Comparison of ENCODE assay signal across 14 cellular contexts in the genomic region with DNA sequence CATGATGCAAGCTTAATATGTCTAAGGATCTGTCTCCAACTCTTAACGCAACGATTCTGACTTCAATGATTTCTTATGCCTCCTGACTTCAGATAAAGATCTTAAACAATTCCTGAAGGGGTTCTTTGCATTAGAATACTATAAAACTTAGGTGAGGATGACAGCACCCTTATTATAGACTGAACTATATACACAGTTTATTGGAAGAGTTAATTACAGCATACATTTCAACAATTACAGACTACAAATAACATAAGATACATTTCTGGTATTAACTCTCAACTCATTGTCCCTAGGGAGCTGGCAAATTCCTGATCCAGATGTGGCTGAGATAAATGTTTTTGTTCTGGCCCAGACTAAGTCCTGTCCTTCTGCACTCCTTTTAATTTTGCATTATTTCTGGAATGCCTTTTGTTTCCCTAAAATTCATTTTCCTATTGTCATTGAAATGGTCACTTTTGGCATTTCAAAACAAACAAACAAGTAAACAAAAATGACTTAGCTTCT.
A peak's percentile ranks its signal among the peaks of the same experiment; 100 is the strongest.
DNase-seq lines count a peak whose midpoint lies in the region; ATAC-seq and TF ChIP-seq lines count a peak whose summit lies in the region.
"Had no signal": no experiment of that assay in that cellular context is flagged by ENCODE, and none has a peak within 500 bp of the region (broad histone marks: within the 10 kb centered on the region; RNA-seq: fewer than 3 reads in every experiment).

No MANE protein-coding gene starts in this region.

- DNase-seq in GM23338 (ENCODE audit: low spot score) (no peak), adipocyte (ENCODE audit: low read depth) (peak; percentile 39), fibroblast of the aortic adventitia (ENCODE audit: low read depth) (peak; percentile 54), foreskin keratinocyte (no peak)
- DNase-seq in central memory CD4-positive, alpha-beta T cell: no peak
- DNase-seq: BE2C; CD4-positive, alpha-beta memory T cell; DMS79; HCEC 1CT had no signal

- H3K4me2 ChIP-seq in GM23338: peak overlapping the region; percentile 41

- H3K36me3 Mint-ChIP-seq in GM23338 (ENCODE audit: low read depth) (no peaks in the 10 kb centered on the region; the same call in 2 of the 3 replicates), nephron (ENCODE audit: low read depth) (no peaks in the 10 kb centered on the region)
- H3K36me3 Mint-ChIP-seq: CD4-positive, alpha-beta memory T cell had no signal

- H3K4me3 Mint-ChIP-seq in GM23338 (no peak overlapping the region), nephron (no peak overlapping the region)
- H3K4me3 Mint-ChIP-seq: CD4-positive, alpha-beta memory T cell had no signal

- H3K79me2 ChIP-seq in GM23338 (replicated peaks; ENCODE audit: insufficient read depth): no peaks in the 10 kb centered on the region

- H3K4me3 ChIP-seq in GM23338 (no peak overlapping the region), adipocyte (ENCODE audit: low read length) (no peak overlapping the region), fibroblast of the aortic adventitia (ENCODE audit: low read depth, low read length) (no peak overlapping the region)
- H3K4me3 ChIP-seq: GM12878 had no signal

- H3K9me3 Mint-ChIP-seq in GM23338 (no peaks in the 10 kb centered on the region), nephron (peaks cover 8% of the 10 kb centered on the region)

- H3K4me1 ChIP-seq in GM23338 (ENCODE audit: insufficient read depth) (peaks cover 32% of the 10 kb centered on the region), adipocyte (ENCODE audit: control insufficient read depth, insufficient read depth, low read length) (no peaks in the 10 kb centered on the region), foreskin keratinocyte (peaks cover 16% of the 10 kb centered on the region)

- H4K20me1 ChIP-seq in GM23338 (replicated peaks; ENCODE audit: insufficient read depth): no peaks in the 10 kb centered on the region

- no peak overlapping the region for H2AFZ ChIP-seq in GM23338

- no peaks in the 10 kb centered on the region for H3K9me2 ChIP-seq in GM23338 (ENCODE audit: insufficient read depth)

- no peak overlapping the region for H3K9ac ChIP-seq in adipocyte (ENCODE audit: low read length)

- ATAC-seq in GM23338 (no peak), HG02938 (IDR thresholded peaks at IDR 0.05; ENCODE audit: unreplicated experiment) (no peak), foreskin keratinocyte (no peak), HG03571 (IDR thresholded peaks at IDR 0.05; ENCODE audit: unreplicated experiment) (no peak)
- ATAC-seq: GM12878 had no signal

- H3K4me1 Mint-ChIP-seq in GM23338 (peaks cover 34% of the 10 kb centered on the region), nephron (peaks cover 40% of the 10 kb centered on the region)
- H3K4me1 Mint-ChIP-seq: CD4-positive, alpha-beta memory T cell had no signal

- no peaks in the 10 kb centered on the region for H3K9me3 ChIP-seq in adipocyte (ENCODE audit: control insufficient read depth, low read length)
- H3K9me3 ChIP-seq: BE2C had no signal

- no peaks in the 10 kb centered on the region for H3F3A ChIP-seq in GM23338 (replicated peaks; ENCODE audit: low read depth)

- H3K27ac Mint-ChIP-seq in GM23338: no peak overlapping the region
- H3K27ac Mint-ChIP-seq in nephron: peak overlapping the region; percentile 91 to 98 (median 97)
- H3K27ac Mint-ChIP-seq: CD4-positive, alpha-beta memory T cell had no signal

- H3K27me3 ChIP-seq in GM23338 (ENCODE audit: insufficient read depth) (no peaks in the 10 kb centered on the region), adipocyte (replicated peaks; ENCODE audit: control insufficient read depth, insufficient read depth, low read length) (no peaks in the 10 kb centered on the region), foreskin keratinocyte (no peaks in the 10 kb centered on the region)
- H3K27me3 ChIP-seq: BE2C had no signal

- no peak for TF ChIP-seq CTCF in GM23338 (conservative IDR thresholded peaks at IDR 0.05; ENCODE audit: low read depth in 2 of 2)
- no peak for TF ChIP-seq CTCF in fibroblast of the aortic adventitia (IDR thresholded peaks at IDR 0.05; ENCODE audit: insufficient read depth, low read length)
- TF ChIP-seq CTCF in nephron (IDR thresholded peaks at IDR 0.05; ENCODE audit: unreplicated experiment in 3 of 3): no peak
- no peak for TF ChIP-seq CTCF in foreskin keratinocyte (conservative IDR thresholded peaks at IDR 0.05)

- H3K27me3 Mint-ChIP-seq in GM23338 (ENCODE audit: insufficient read depth, low read depth, poor library complexity): peaks cover 2% of the 10 kb centered on the region
- no peaks in the 10 kb centered on the region for H3K27me3 Mint-ChIP-seq in nephron (ENCODE audit: low read depth)

- H3K36me3 ChIP-seq in GM23338 (ENCODE audit: insufficient read depth): no peaks in the 10 kb centered on the region
- no peaks in the 10 kb centered on the region for H3K36me3 ChIP-seq in adipocyte (ENCODE audit: control insufficient read depth, insufficient read depth, low read length, severe bottlenecking)
- H3K36me3 ChIP-seq: BE2C had no signal

- no peak overlapping the region for H3K27ac ChIP-seq in GM23338 (ENCODE audit: low read depth)
- no peak overlapping the region for H3K27ac ChIP-seq in foreskin keratinocyte
- H3K27ac ChIP-seq: C4-2B had no signal

TF ChIP-seq in GM23338, 12 proteins besides CTCF, POLR2A, EP300 and RAD21 (continues in another document):
- TF ChIP-seq, protein P1, sequence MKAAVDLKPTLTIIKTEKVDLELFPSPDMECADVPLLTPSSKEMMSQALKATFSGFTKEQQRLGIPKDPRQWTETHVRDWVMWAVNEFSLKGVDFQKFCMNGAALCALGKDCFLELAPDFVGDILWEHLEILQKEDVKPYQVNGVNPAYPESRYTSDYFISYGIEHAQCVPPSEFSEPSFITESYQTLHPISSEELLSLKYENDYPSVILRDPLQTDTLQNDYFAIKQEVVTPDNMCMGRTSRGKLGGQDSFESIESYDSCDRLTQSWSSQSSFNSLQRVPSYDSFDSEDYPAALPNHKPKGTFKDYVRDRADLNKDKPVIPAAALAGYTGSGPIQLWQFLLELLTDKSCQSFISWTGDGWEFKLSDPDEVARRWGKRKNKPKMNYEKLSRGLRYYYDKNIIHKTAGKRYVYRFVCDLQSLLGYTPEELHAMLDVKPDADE (IDR thresholded peaks at IDR 0.05): no peak
- TF ChIP-seq JUNB (IDR thresholded peaks at IDR 0.05; ENCODE audit: unreplicated experiment): no peak
- TF ChIP-seq, protein P2, sequence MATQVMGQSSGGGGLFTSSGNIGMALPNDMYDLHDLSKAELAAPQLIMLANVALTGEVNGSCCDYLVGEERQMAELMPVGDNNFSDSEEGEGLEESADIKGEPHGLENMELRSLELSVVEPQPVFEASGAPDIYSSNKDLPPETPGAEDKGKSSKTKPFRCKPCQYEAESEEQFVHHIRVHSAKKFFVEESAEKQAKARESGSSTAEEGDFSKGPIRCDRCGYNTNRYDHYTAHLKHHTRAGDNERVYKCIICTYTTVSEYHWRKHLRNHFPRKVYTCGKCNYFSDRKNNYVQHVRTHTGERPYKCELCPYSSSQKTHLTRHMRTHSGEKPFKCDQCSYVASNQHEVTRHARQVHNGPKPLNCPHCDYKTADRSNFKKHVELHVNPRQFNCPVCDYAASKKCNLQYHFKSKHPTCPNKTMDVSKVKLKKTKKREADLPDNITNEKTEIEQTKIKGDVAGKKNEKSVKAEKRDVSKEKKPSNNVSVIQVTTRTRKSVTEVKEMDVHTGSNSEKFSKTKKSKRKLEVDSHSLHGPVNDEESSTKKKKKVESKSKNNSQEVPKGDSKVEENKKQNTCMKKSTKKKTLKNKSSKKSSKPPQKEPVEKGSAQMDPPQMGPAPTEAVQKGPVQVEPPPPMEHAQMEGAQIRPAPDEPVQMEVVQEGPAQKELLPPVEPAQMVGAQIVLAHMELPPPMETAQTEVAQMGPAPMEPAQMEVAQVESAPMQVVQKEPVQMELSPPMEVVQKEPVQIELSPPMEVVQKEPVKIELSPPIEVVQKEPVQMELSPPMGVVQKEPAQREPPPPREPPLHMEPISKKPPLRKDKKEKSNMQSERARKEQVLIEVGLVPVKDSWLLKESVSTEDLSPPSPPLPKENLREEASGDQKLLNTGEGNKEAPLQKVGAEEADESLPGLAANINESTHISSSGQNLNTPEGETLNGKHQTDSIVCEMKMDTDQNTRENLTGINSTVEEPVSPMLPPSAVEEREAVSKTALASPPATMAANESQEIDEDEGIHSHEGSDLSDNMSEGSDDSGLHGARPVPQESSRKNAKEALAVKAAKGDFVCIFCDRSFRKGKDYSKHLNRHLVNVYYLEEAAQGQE (IDR thresholded peaks at IDR 0.05; ENCODE audit: unreplicated experiment): no peak
- TF ChIP-seq EZH2 (IDR thresholded peaks at IDR 0.05; ENCODE audit: low read depth, unreplicated experiment): no peak

Comparison
In these comparisons a context has a peak if more than half of its experiments do, and no peak if none do; other contexts are left out.
1. DNase-seq: peak in adipocyte (single experiment) and fibroblast of the aortic adventitia (single experiment); none in GM23338 (single experiment), foreskin keratinocyte (0 of 2) and central memory CD4-positive, alpha-beta T cell (single experiment).